15 cellular contexts compared by ENCODE assay signal in genomic region chr19:13032837-13033236, GRCh38. TPM values are rescaled to one million over a fixed set of nuclear protein-coding genes. Genes with fewer than 3 reads are reported as not detected.
A peak's percentile ranks its signal among the peaks of the same experiment; 100 is the strongest.
DNase-seq lines count a peak whose midpoint lies in the region; ATAC-seq, FAIRE-seq and TF ChIP-seq lines count a peak whose summit lies in the region.
"Had no signal": no experiment of that assay in that cellular context is flagged by ENCODE, and none has a peak within 500 bp of the region (broad histone marks: within the 10 kb centered on the region; RNA-seq: fewer than 3 reads in every experiment).

No MANE protein-coding gene starts in this region.

- DNase-seq in HFFc6 (no peak), breast epithelium (ENCODE audit: low spot score in 2 of 2) (no peak), medulla oblongata (ENCODE audit: extremely low spot score) (peak; percentile 40), suprapubic skin (ENCODE audit: low spot score in 2 of 2) (no peak), left lobe of liver (ENCODE audit: low spot score) (no peak), pancreas (no peak), KG1 (lab: John Stamatoyannopoulos, UW) (no peak)
- DNase-seq in activated T-cell treated with anti-CD3 and anti-CD28 coated beads, Interleukin-2, amount 50 U/mL, for 24 hours: no peak
- DNase-seq: activated CD4-positive, CD25-positive, alpha-beta regulatory T cell; activated CD8-positive, alpha-beta memory T cell treated with anti-CD3 and anti-CD28 coated beads, Interleukin-2, amount 50 U/mL, for 48 hours; CD8-positive, alpha-beta T cell; NCI-H1092 had no signal

- no peaks in the 10 kb centered on the region for H3K9me3 Mint-ChIP-seq in HFFc6
- H3K9me3 Mint-ChIP-seq in activated T-cell treated with anti-CD3 and anti-CD28 coated beads, Interleukin-2, amount 50 U/mL, for 24 hours: no peaks in the 10 kb centered on the region
- H3K9me3 Mint-ChIP-seq: CD8-positive, alpha-beta T cell; mesothelial cell of epicardium had no signal

- H3K4me3 ChIP-seq in breast epithelium (no peak overlapping the region), suprapubic skin (no peak overlapping the region), pancreas (no peak overlapping the region)
- H3K4me3 ChIP-seq: GM12878 had no signal

- no peaks in the 10 kb centered on the region for H3K27me3 ChIP-seq in breast epithelium
- no peaks in the 10 kb centered on the region for H3K27me3 ChIP-seq in suprapubic skin
- H3K27me3 ChIP-seq in pancreas: no peaks in the 10 kb centered on the region

- peaks cover 44% of the 10 kb centered on the region for H3K36me3 Mint-ChIP-seq in HFFc6 (ENCODE audit: low read depth)
- no peaks in the 10 kb centered on the region for H3K36me3 Mint-ChIP-seq in activated T-cell treated with anti-CD3 and anti-CD28 coated beads, Interleukin-2, amount 50 U/mL, for 24 hours (ENCODE audit: low read depth)
- H3K36me3 Mint-ChIP-seq: CD8-positive, alpha-beta T cell had no signal

- TF ChIP-seq POLR2A in breast epithelium (IDR thresholded peaks at IDR 0.05) (no peak), suprapubic skin (IDR thresholded peaks at IDR 0.05) (no peak)

- peaks cover 4% of the 10 kb centered on the region for H3K27me3 Mint-ChIP-seq in HFFc6 (ENCODE audit: insufficient read depth)
- no peaks in the 10 kb centered on the region for H3K27me3 Mint-ChIP-seq in activated T-cell treated with anti-CD3 and anti-CD28 coated beads, Interleukin-2, amount 50 U/mL, for 24 hours
- H3K27me3 Mint-ChIP-seq: activated naive CD8-positive, alpha-beta T cell had no signal

- no peaks in the 10 kb centered on the region for H3K36me3 ChIP-seq in breast epithelium
- no peaks in the 10 kb centered on the region for H3K36me3 ChIP-seq in suprapubic skin
- H3K36me3 ChIP-seq in pancreas: no peaks in the 10 kb centered on the region

- peak overlapping the region; percentile 95 for H3K27ac ChIP-seq in breast epithelium
- peak overlapping the region; percentile 90 for H3K27ac ChIP-seq in suprapubic skin
- peak overlapping the region in 2 of 4 donors; percentile 37 to 52 for H3K27ac ChIP-seq in pancreas

- FAIRE-seq in pancreas (lab: Jason Lieb, UNC): no peak
- FAIRE-seq: GM12878 had no signal

- WGBS in suprapubic skin: 52% methylated on average over 13 of the region's 13 CpGs
- 90 to 92% methylated on average over 13 of the region's 13 CpGs for WGBS in pancreas, 2 donors

- ATAC-seq in left lobe of liver (no peak), pancreas (no peak)
- ATAC-seq: CD8-positive, alpha-beta T cell; GM12878 had no signal

- TF ChIP-seq CTCF in HFFc6 (IDR thresholded peaks at IDR 0.05): no peak
- TF ChIP-seq CTCF in breast epithelium (IDR thresholded peaks at IDR 0.05): no peak
- TF ChIP-seq CTCF in suprapubic skin (IDR thresholded peaks at IDR 0.05): no peak
- TF ChIP-seq CTCF in pancreas (IDR thresholded peaks at IDR 0.05): no peak

- TF ChIP-seq EP300 in suprapubic skin (IDR thresholded peaks at IDR 0.05): no peak

- intact Hi-C loops in breast epithelium (cut with DNase I; ENCODE audit: low total_unique reads) (no loop called here), pancreas (cut with DNase I) (loop anchor here in 1 of 3 donors (5.0 kb wide), 1 partner anchor 46 kb away; no protein-coding TSS in a partner anchor)

- peak overlapping the region; percentile 83; the same call in 1 of the 2 replicates for H3K27ac Mint-ChIP-seq in HFFc6
- H3K27ac Mint-ChIP-seq in activated T-cell treated with anti-CD3 and anti-CD28 coated beads, Interleukin-2, amount 50 U/mL, for 24 hours: no peak overlapping the region
- H3K27ac Mint-ChIP-seq: activated naive CD8-positive, alpha-beta T cell; CD8-positive, alpha-beta T cell; mesothelial cell of epicardium had no signal

- H3K4me1 ChIP-seq in breast epithelium (peaks cover 13 to 76% of the 10 kb centered on the region in 2 donors), suprapubic skin (peaks cover 100% of the 10 kb centered on the region), pancreas (peaks cover 5 to 34% (median 31%) of the 10 kb centered on the region in 3 donors)

- no peak overlapping the region for H3K4me3 Mint-ChIP-seq in HFFc6
- H3K4me3 Mint-ChIP-seq in activated T-cell treated with anti-CD3 and anti-CD28 coated beads, Interleukin-2, amount 50 U/mL, for 24 hours: no peak overlapping the region
- H3K4me3 Mint-ChIP-seq: activated naive CD8-positive, alpha-beta T cell; CD8-positive, alpha-beta T cell; mesothelial cell of epicardium had no signal

- no peaks in the 10 kb centered on the region for H3K9me3 ChIP-seq in breast epithelium
- no peaks in the 10 kb centered on the region for H3K9me3 ChIP-seq in suprapubic skin
- no peaks in the 10 kb centered on the region for H3K9me3 ChIP-seq in pancreas

- peaks cover 84% of the 10 kb centered on the region for H3K4me1 Mint-ChIP-seq in HFFc6 (ENCODE audit: low read depth)
- H3K4me1 Mint-ChIP-seq in activated T-cell treated with anti-CD3 and anti-CD28 coated beads, Interleukin-2, amount 50 U/mL, for 24 hours (ENCODE audit: low read depth): no peaks in the 10 kb centered on the region

RNA-seq across cellular contexts. Expression of gene NFIX, which starts 37.6 kb away (rescaled TPM):
- total RNA-seq in HFFc6 (2021; fragmentation: NEBNext Ultra II Directional; extraction: Animal tissue kit (Norgen Biotek cat#: 25700)): 100 to 1,000 TPM; 129 to 161 (median 142) TPM
- total RNA-seq in breast epithelium (10 to 100 TPM; 43.6 to 53.9 (median 52.8) TPM), suprapubic skin (100 to 1,000 TPM; 126 to 223 (median 176) TPM), left lobe of liver (41.4 TPM), pancreas (10 to 100 TPM; 30.9 to 45.1 (median 36.0) TPM)
- polyA plus RNA-seq in pancreas: 10 to 100 TPM in 1 of 2 donors, 1 to 10 TPM in 1; 8.3 to 16.6 TPM
